8 cellular contexts compared by ENCODE assay signal in the genomic region with DNA sequence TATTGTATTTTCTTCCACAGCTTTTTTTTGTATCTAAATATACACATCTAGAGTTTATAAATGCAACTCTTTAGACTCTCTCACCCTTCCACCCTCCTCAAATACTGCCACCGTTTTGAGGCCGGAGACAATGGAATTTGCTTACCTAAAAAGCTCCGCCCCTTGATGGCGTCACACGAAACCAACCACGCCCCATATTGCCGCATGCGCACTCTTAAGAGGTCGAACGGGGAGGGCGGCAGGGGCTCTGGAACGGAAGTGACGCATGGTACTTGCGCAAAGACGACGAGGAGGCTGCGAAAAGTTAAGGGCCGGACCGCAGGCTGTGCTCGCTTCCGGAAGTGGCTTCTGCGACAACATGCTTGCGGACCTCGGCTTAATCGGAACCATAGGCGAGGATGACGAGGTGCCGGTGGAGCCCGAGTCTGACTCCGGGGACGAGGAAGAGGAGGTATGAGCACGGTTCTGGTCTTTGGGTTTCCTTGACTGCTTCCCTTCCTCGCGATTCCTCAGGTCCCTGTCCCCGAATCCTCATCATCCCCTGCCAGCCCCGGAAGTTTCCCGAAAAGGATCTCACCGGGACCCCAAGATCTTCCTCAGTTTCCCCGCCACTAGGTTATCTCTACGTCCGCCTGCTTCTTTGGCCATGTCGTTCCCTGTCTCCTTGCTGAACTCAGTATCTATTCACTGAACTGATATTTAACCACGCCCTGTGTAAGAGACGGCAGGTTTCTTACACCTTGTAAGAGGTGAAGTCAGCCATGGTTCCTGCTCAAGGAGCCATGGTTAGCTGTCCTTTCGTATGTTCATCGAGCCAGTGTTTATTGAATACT. TPM values are rescaled to one million over a fixed set of nuclear protein-coding genes. Genes with fewer than 3 reads are reported as not detected.
DNase-seq lines count a peak whose midpoint lies in the region; ATAC-seq and TF ChIP-seq lines count a peak whose summit lies in the region.

A gene with protein sequence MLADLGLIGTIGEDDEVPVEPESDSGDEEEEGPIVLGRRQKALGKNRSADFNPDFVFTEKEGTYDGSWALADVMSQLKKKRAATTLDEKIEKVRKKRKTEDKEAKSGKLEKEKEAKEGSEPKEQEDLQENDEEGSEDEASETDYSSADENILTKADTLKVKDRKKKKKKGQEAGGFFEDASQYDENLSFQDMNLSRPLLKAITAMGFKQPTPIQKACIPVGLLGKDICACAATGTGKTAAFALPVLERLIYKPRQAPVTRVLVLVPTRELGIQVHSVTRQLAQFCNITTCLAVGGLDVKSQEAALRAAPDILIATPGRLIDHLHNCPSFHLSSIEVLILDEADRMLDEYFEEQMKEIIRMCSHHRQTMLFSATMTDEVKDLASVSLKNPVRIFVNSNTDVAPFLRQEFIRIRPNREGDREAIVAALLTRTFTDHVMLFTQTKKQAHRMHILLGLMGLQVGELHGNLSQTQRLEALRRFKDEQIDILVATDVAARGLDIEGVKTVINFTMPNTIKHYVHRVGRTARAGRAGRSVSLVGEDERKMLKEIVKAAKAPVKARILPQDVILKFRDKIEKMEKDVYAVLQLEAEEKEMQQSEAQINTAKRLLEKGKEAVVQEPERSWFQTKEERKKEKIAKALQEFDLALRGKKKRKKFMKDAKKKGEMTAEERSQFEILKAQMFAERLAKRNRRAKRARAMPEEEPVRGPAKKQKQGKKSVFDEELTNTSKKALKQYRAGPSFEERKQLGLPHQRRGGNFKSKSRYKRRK (plus strand): TSS at position 326 of the 833 bp plus-strand sequence. CDS start 33 bp downstream, at position 359.

- H3K4me3 ChIP-seq in choroid plexus epithelial cell (ENCODE audit: low read depth, low read length) = peak within 1 kb of the TSS; percentile 99
- peak within 1 kb of the TSS; percentile 89 for H3K4me3 ChIP-seq in kidney epithelial cell (ENCODE audit: low read depth, low read length)

- intact Hi-C loops in activated CD4-positive, alpha-beta T cell treated with anti-CD3 and anti-CD28 coated beads for 36 hours (cut with DNase I, micrococcal nuclease) = loop anchor here (1.0 to 2.0 kb wide), 4 partner anchors 31 to 173 kb away; partner anchors contain the start of genes CSE1L (in 2 of the 2), STAU1 (in 2 of the 2) and ZNFX1 (in 1 of the 2)

- H3K27ac Mint-ChIP-seq in activated CD4-positive, alpha-beta T cell treated with anti-CD3 and anti-CD28 coated beads for 36 hours = peak within 1 kb of the TSS; percentile 99

- POLR2A ChIA-PET in activated CD4-positive, alpha-beta T cell treated with anti-CD3 and anti-CD28 coated beads for 36 hours (lab: Charles Lee) = interaction anchor here (0.6 to 1.0 kb wide), 5 partner anchors 13 to 174 kb away, joined by 3 to 10 read pairs (median 4); partner anchors contain the start of genes CSE1L and STAU1

- peaks cover 2% of the 10 kb centered on the region for H3K36me3 ChIP-seq in kidney epithelial cell (ENCODE audit: control insufficient read depth, insufficient read depth, low read length)

- CTCF ChIA-PET in activated CD4-positive, alpha-beta T cell treated with anti-CD3 and anti-CD28 coated beads for 36 hours (lab: Charles Lee) = interaction anchor here (0.7 to 5.9 kb wide), 11 partner anchors 12 to 191 kb away, joined by 3 to 166 read pairs (median 4); partner anchors contain the start of gene STAU1

- peak; percentile 91 for TF ChIP-seq POLR2A in GM19193 (IDR thresholded peaks at IDR 0.05; ENCODE audit: extremely low read depth, insufficient read depth, insufficient read length)

- TF ChIP-seq CTCF in choroid plexus epithelial cell (conservative IDR thresholded peaks at IDR 0.05; ENCODE audit: low read depth, low read length) (no peak), kidney epithelial cell (IDR thresholded peaks at IDR 0.05; ENCODE audit: insufficient read depth, low read length, poor library complexity, severe bottlenecking) (no peak)

- no peaks in the 10 kb centered on the region for H3K9me3 Mint-ChIP-seq in activated CD4-positive, alpha-beta T cell treated with anti-CD3 and anti-CD28 coated beads for 36 hours (ENCODE audit: low read depth)

- H3K27me3 Mint-ChIP-seq in activated CD4-positive, alpha-beta T cell treated with anti-CD3 and anti-CD28 coated beads for 36 hours = no peaks in the 10 kb centered on the region

- H3K27me3 ChIP-seq in kidney epithelial cell (ENCODE audit: control insufficient read depth, insufficient read depth, low read length) = no peaks in the 10 kb centered on the region

- peak within 1 kb of the TSS; percentile 96 for H3K4me3 Mint-ChIP-seq in activated CD4-positive, alpha-beta T cell treated with anti-CD3 and anti-CD28 coated beads for 36 hours

- DNase-seq in AML-193 (lab: John Stamatoyannopoulos, UW) (peak; percentile 92 to 98), NCI-H524 (lab: John Stamatoyannopoulos, UW) (peak; percentile 98 to 99), choroid plexus epithelial cell (ENCODE audit: low read depth) (peak; percentile 99), kidney epithelial cell (ENCODE audit: low read depth) (peak; percentile 86)
- DNase-seq in activated CD4-positive, alpha-beta T cell treated with anti-CD3 and anti-CD28 coated beads for 36 hours = peak; percentile 98
- DNase-seq in stimulated activated CD4-positive, alpha-beta T cell treated with anti-CD3 and anti-CD28 coated beads, Interleukin-15, amount 100 ng/mL, for 48 hours (ENCODE audit: low read depth in 2 of 2) = peak; percentile 94 to 95

- peaks cover 30% of the 10 kb centered on the region for H3K36me3 Mint-ChIP-seq in activated CD4-positive, alpha-beta T cell treated with anti-CD3 and anti-CD28 coated beads for 36 hours (ENCODE audit: low read depth)

- peak; percentile 95 for ATAC-seq in HG03439 (IDR thresholded peaks at IDR 0.05; ENCODE audit: unreplicated experiment)
- peak; percentile 90 for ATAC-seq in activated CD4-positive, alpha-beta T cell treated with anti-CD3 and anti-CD28 coated beads for 36 hours

- H3K4me1 Mint-ChIP-seq in activated CD4-positive, alpha-beta T cell treated with anti-CD3 and anti-CD28 coated beads for 36 hours = peaks cover 29% of the 10 kb centered on the region

RNA-seq across cellular contexts. Expression of the gene that starts here (rescaled TPM):
- 10 to 100 TPM; 48.5 to 54.0 TPM for total RNA-seq in activated CD4-positive, alpha-beta T cell treated with anti-CD3 and anti-CD28 coated beads for 36 hours
- 49.6 and 52.2 TPM in 2 replicates for total RNA-seq in kidney epithelial cell

Comparison
In these comparisons a context has a peak if more than half of its experiments do, and no peak if none do; other contexts are left out.
1. Peak in every context shown above with its lines: DNase-seq, ATAC-seq and H3K4me3 ChIP-seq.